Comparison of ENCODE assay signal across 34 cellular contexts in genomic region chr2:218578272-218578877, GRCh38. TPM values are rescaled to one million over a fixed set of nuclear protein-coding genes. Genes with fewer than 3 reads are reported as not detected.
DNase-seq lines count a peak whose midpoint lies in the region; ATAC-seq, FAIRE-seq and TF ChIP-seq lines count a peak whose summit lies in the region.
"Had no signal": no experiment of that assay in that cellular context is flagged by ENCODE, and none has a peak within 500 bp of the region (broad histone marks: within the 10 kb centered on the region; RNA-seq: fewer than 3 reads in every experiment).

No MANE protein-coding gene starts in this region.

- no peak overlapping the region for H2AFZ ChIP-seq in HepG2 (ENCODE audit: low read length)

- WGBS in HepG2 (ENCODE audit: low lambda C conversion rate): 98% methylated on average over 3 of the region's 3 CpGs
- WGBS in right lobe of liver (ENCODE audit: insufficient coverage, low coverage, low lambda C conversion rate, missing lambda C conversion rate): 100% methylated on average over 3 of the region's 3 CpGs

- H3K4me2 ChIP-seq in HepG2 (ENCODE audit: low read depth, low read length): no peak overlapping the region

- H3K27me3 ChIP-seq in HepG2 (ENCODE audit: control insufficient read depth in 1 of 2, insufficient read depth in 2 of 2, low read length in 2 of 2) (no peaks in the 10 kb centered on the region), right lobe of liver (no peaks in the 10 kb centered on the region), WERI-Rb-1 (ENCODE audit: insufficient read depth, low read depth, severe bottlenecking) (no peaks in the 10 kb centered on the region), iPS-20b (ENCODE audit: insufficient read depth, low read length) (no peaks in the 10 kb centered on the region)
- H3K27me3 ChIP-seq: BE2C, esophagus muscularis mucosa, neutrophil, tibial nerve had no signal

- no peak overlapping the region for H3K4me3 ChIP-seq in HepG2 (replicated peaks in 1 of 3; ENCODE audit: insufficient read depth in 1 of 3, low read depth in 2 of 3, low read length in 3 of 3)
- H3K4me3 ChIP-seq in right lobe of liver: no peak overlapping the region
- no peak overlapping the region for H3K4me3 ChIP-seq in WERI-Rb-1 (ENCODE audit: low read depth, low read length)
- peak overlapping the region; percentile 29; the same call in 1 of the 2 replicates for H3K4me3 ChIP-seq in iPS-20b (ENCODE audit: low read length)
- H3K4me3 ChIP-seq: esophagus muscularis mucosa, tibial nerve had no signal

- H3K4me3 Mint-ChIP-seq in activated naive CD4-positive, alpha-beta T cell treated with anti-CD3 and anti-CD28 coated beads, Interleukin-2, amount 10 ng/mL, durations not matched to agents 7 days and 5 days: no peak overlapping the region
- H3K4me3 Mint-ChIP-seq: activated CD4-positive, alpha-beta T cell treated with anti-CD3 and anti-CD28 coated beads, Interleukin-2, amount 10 ng/mL, durations not matched to agents 24 days and 14 days; IgD-negative memory B cell; immature natural killer cell; memory B cell had no signal

- BruUV-seq in HepG2 (replicated peaks; lab: Mats Ljungman, UMichigan): TSS peak; percentile 1

- no peak for TF ChIP-seq CTCF in HepG2 (CRISPR knock-in tag; IDR thresholded peaks at IDR 0.05)
- no peak for TF ChIP-seq CTCF in right lobe of liver (IDR thresholded peaks at IDR 0.05)
- TF ChIP-seq CTCF in WERI-Rb-1 (IDR thresholded peaks at IDR 0.05; ENCODE audit: low read depth, low read length): no peak

- H3K79me2 ChIP-seq in HepG2 (ENCODE audit: insufficient read depth, low read length): peaks cover 61% of the 10 kb centered on the region

- peaks cover 30% of the 10 kb centered on the region for H3K36me3 Mint-ChIP-seq in activated naive CD4-positive, alpha-beta T cell treated with anti-CD3 and anti-CD28 coated beads, Interleukin-2, amount 10 ng/mL, durations not matched to agents 7 days and 5 days

- POLR2A ChIA-PET in HepG2 (lab: Yijun Ruan, JAX): no interaction called here

- TF ChIP-seq POLR2A in HepG2 (IDR thresholded peaks at IDR 0.05; ENCODE audit: insufficient read depth in 1 of 2, low read depth in 2 of 2, low read length in 2 of 2) (no peak), right lobe of liver (IDR thresholded peaks at IDR 0.05) (no peak)

- no peaks in the 10 kb centered on the region for H3K27me3 Mint-ChIP-seq in activated naive CD4-positive, alpha-beta T cell treated with anti-CD3 and anti-CD28 coated beads, Interleukin-2, amount 10 ng/mL, durations not matched to agents 7 days and 5 days
- H3K27me3 Mint-ChIP-seq: activated CD4-positive, alpha-beta T cell treated with anti-CD3 and anti-CD28 coated beads, Interleukin-2, amount 10 ng/mL, durations not matched to agents 24 days and 14 days; IgD-negative memory B cell; memory B cell had no signal

- DNase-seq in HepG2 (ENCODE audit: low spot score) (no peak), right lobe of liver (no peak), WERI-Rb-1 (no peak), GM03348 (ENCODE audit: low spot score) (no peak), SHP77 treated with DMSO at 0.1 percent for 48 hours (lab: John Stamatoyannopoulos, UW) (no peak)
- no peak for DNase-seq in activated naive CD4-positive, alpha-beta T cell treated with anti-CD3 and anti-CD28 coated beads, Interleukin-2, amount 10 ng/mL, durations not matched to agents 7 days and 5 days
- DNase-seq: activated CD4-positive, alpha-beta T cell treated with anti-CD3 and anti-CD28 coated beads, Interleukin-2, amount 10 ng/mL, durations not matched to agents 24 days and 14 days; activated gamma-delta T cell treated with Interleukin-2 at 50 U/mL for 16 hours; activated T-cell treated with anti-CD3 and anti-CD28 coated beads, Interleukin-2, amount 50 U/mL, for 1 hour; BE2C; dermis blood vessel endothelial cell; DMS153; foreskin fibroblast; immature natural killer cell; NCI-H1092; NCI-H1694 treated with DMSO at 0.1 percent for 48 hours; NCI-H446 treated with DMSO at 0.1 percent for 48 hours; NCI-H774; posterior cingulate gyrus; SIG-M5; stimulated activated CD4-positive, alpha-beta T cell treated with anti-CD3 and anti-CD28 coated beads, Interleukin-12 subunit alpha, Interleukin-12 subunit beta, amount 100 ng/mL, for 4 hours; stimulated activated CD4-positive, alpha-beta T cell treated with anti-CD3 and anti-CD28 coated beads, Interleukin-4, amount 100 ng/mL, for 1 hour; T1000 had no signal

- no peaks in the 10 kb centered on the region for H3K9me3 Mint-ChIP-seq in activated naive CD4-positive, alpha-beta T cell treated with anti-CD3 and anti-CD28 coated beads, Interleukin-2, amount 10 ng/mL, durations not matched to agents 7 days and 5 days
- H3K9me3 Mint-ChIP-seq: activated CD4-positive, alpha-beta T cell treated with anti-CD3 and anti-CD28 coated beads, Interleukin-2, amount 10 ng/mL, durations not matched to agents 24 days and 14 days; IgD-negative memory B cell; immature natural killer cell; memory B cell had no signal

- H3K36me3 ChIP-seq in HepG2 (replicated peaks in 1 of 2; ENCODE audit: control insufficient read depth in 1 of 2, insufficient read depth in 2 of 2, low read length in 2 of 2): peaks cover 15 to 51% of the 10 kb centered on the region in 2 experiments
- peaks cover 0 to 47% (median 6%) of the 10 kb centered on the region in 4 donors for H3K36me3 ChIP-seq in right lobe of liver
- H3K36me3 ChIP-seq in WERI-Rb-1: peaks cover 58% of the 10 kb centered on the region
- peaks cover 61% of the 10 kb centered on the region for H3K36me3 ChIP-seq in iPS-20b (ENCODE audit: insufficient read depth, low read depth, low read length)

- H3K4me1 ChIP-seq in HepG2 (ENCODE audit: insufficient read depth, low read length) (no peaks in the 10 kb centered on the region), right lobe of liver (peaks cover 0 to 6% (median 0%) of the 10 kb centered on the region in 4 donors), iPS-20b (ENCODE audit: insufficient read depth, low read length) (peaks cover 21% of the 10 kb centered on the region)
- H3K4me1 ChIP-seq: BE2C had no signal

- no peak overlapping the region for H3K27ac Mint-ChIP-seq in activated naive CD4-positive, alpha-beta T cell treated with anti-CD3 and anti-CD28 coated beads, Interleukin-2, amount 10 ng/mL, durations not matched to agents 7 days and 5 days
- H3K27ac Mint-ChIP-seq: IgD-negative memory B cell, memory B cell had no signal

- H3K27ac ChIP-seq in HepG2 (ENCODE audit: extremely low read length, insufficient read depth, low read length) (no peak overlapping the region), right lobe of liver (no peak overlapping the region), WERI-Rb-1 (peak overlapping the region; percentile 5), iPS-20b (ENCODE audit: low read length) (no peak overlapping the region)
- H3K27ac ChIP-seq: neutrophil, tibial nerve, VCaP had no signal

- H4K20me1 ChIP-seq in HepG2 (ENCODE audit: insufficient read depth, low read length): peaks cover 9% of the 10 kb centered on the region; the same call in 1 of the 2 replicates

- CTCF ChIA-PET in HepG2 (lab: Yijun Ruan, JAX; ENCODE audit: low intra/inter-chr PET ratio, low total read pairs): no interaction called here
- CTCF ChIA-PET in activated naive CD4-positive, alpha-beta T cell treated with anti-CD3 and anti-CD28 coated beads, Interleukin-2, amount 10 ng/mL, durations not matched to agents 7 days and 5 days (lab: Charles Lee): no interaction called here

- no peak for TF ChIP-seq RAD21 in HepG2 (CRISPR knock-in tag; IDR thresholded peaks at IDR 0.05)

- H3K9me3 ChIP-seq in HepG2 (ENCODE audit: low read length) (no peaks in the 10 kb centered on the region), right lobe of liver (no peaks in the 10 kb centered on the region), WERI-Rb-1 (ENCODE audit: severe bottlenecking) (no peaks in the 10 kb centered on the region), iPS-20b (ENCODE audit: insufficient read depth, low read depth, low read length) (no peaks in the 10 kb centered on the region)
- H3K9me3 ChIP-seq: BE2C, esophagus muscularis mucosa, neutrophil, tibial nerve had no signal

- TF ChIP-seq EP300 in HepG2 (IDR thresholded peaks at IDR 0.05; ENCODE audit: low read depth in 2 of 2, low read length in 2 of 2) (no peak), HepG2 (CRISPR knock-in tag; IDR thresholded peaks at IDR 0.05; ENCODE audit: borderline replicate concordance) (no peak)

- intact Hi-C loops in HepG2 (cut with micrococcal nuclease; ENCODE audit: unreplicated experiment): no loop called here
- intact Hi-C loops in right lobe of liver (cut with DNase I): no loop called here

- FAIRE-seq in HepG2 (lab: Jason Lieb, UNC): no peak
- FAIRE-seq: endometrium, GM12892 had no signal

- H3K4me1 Mint-ChIP-seq in activated naive CD4-positive, alpha-beta T cell treated with anti-CD3 and anti-CD28 coated beads, Interleukin-2, amount 10 ng/mL, durations not matched to agents 7 days and 5 days: peaks cover 35% of the 10 kb centered on the region

- in situ Hi-C loops in HepG2 (cut with HindIII; ENCODE audit: extremely low pct_ligation_motif_present, low pct_unique_long_range_greater_than_20kb): no loop called here

- ATAC-seq in HepG2 (no peak), right lobe of liver (no peak)
- ATAC-seq: Panc1, sciatic nerve had no signal

- H3K9ac ChIP-seq in HepG2 (ENCODE audit: insufficient read depth, low read depth, low read length) (no peak overlapping the region), iPS-20b (ENCODE audit: low read depth, low read length) (peak overlapping the region; percentile 25; the same call in 1 of the 2 replicates)

RNA-seq across cellular contexts. Expression of gene CNOT9, which starts 9.7 kb away (rescaled TPM):
- total RNA-seq in HepG2 (2016; rRNA removed; fragmentation: Illumina TruSeq; extraction: Trizol): 92.4 and 101 TPM in 2 replicates
- 20.1 and 22.8 TPM in 2 replicates for total RNA-seq in HepG2 (2016; cell fraction: cytosol; rRNA removed; fragmentation: Illumina TruSeq; extraction: Trizol; ENCODE audit: low read depth)
- total RNA-seq in HepG2 (2016; cell fraction: insoluble cytoplasmic fraction; rRNA removed; fragmentation: Illumina TruSeq; extraction: Trizol): 90.5 and 108 TPM in 2 replicates
- total RNA-seq in HepG2 (2016; cell fraction: membrane; rRNA removed; fragmentation: Illumina TruSeq; extraction: Trizol): 62.2 and 62.5 TPM in 2 replicates
- 88.2 and 95.4 TPM in 2 replicates for total RNA-seq in HepG2 (2016; cell fraction: nucleus; rRNA removed; fragmentation: Illumina TruSeq; extraction: Trizol)
- 71.0 and 82.6 TPM in 2 replicates for polyA plus RNA-seq in HepG2 (2011; rRNA removed)
- polyA plus RNA-seq in HepG2 (2011; cell fraction: cytosol; rRNA removed): 49.8 and 55.3 TPM in 2 replicates
- polyA plus RNA-seq in HepG2 (2011; cell fraction: nucleus; rRNA removed): 87.2 and 87.7 TPM in 2 replicates
- 33.2 and 42.6 TPM in 2 replicates for polyA plus RNA-seq in HepG2 (2012)
- polyA plus RNA-seq in HepG2 (2016; cell fraction: cytosol; fragmentation: Illumina TruSeq; extraction: Trizol; ENCODE audit: low read depth): 11.3 and 14.7 TPM in 2 replicates
- polyA plus RNA-seq in HepG2 (2016; cell fraction: insoluble cytoplasmic fraction; fragmentation: Illumina TruSeq; extraction: Trizol; ENCODE audit: low read depth): 92.0 and 94.6 TPM in 2 replicates
- 34.0 and 37.1 TPM in 2 replicates for polyA plus RNA-seq in HepG2 (2016; cell fraction: membrane; fragmentation: Illumina TruSeq; extraction: Trizol; ENCODE audit: low read depth)
- polyA plus RNA-seq in HepG2 (2016; cell fraction: nucleus; fragmentation: Illumina TruSeq; extraction: Trizol; ENCODE audit: insufficient read depth, low read depth): 131 TPM in 2 replicates
- 120 and 128 TPM in 2 replicates for polyA minus RNA-seq in HepG2 (2011; rRNA and poly(A)+ RNA removed; ENCODE audit: low replicate concordance)
- 63.2 and 66.3 TPM in 2 replicates for polyA minus RNA-seq in HepG2 (2011; cell fraction: cytosol; rRNA and poly(A)+ RNA removed)
- 109 and 117 TPM in 2 replicates for polyA minus RNA-seq in HepG2 (2011; cell fraction: nucleus; rRNA and poly(A)+ RNA removed)
- total RNA-seq in right lobe of liver: 10 to 100 TPM; 11.8 to 39.3 (median 19.2) TPM

RNA-seq across cellular contexts. Expression of gene USP37, which starts 10.2 kb away (rescaled TPM):
- total RNA-seq in HepG2 (2016; rRNA removed; fragmentation: Illumina TruSeq; extraction: Trizol): 30.6 and 36.2 TPM in 2 replicates
- total RNA-seq in HepG2 (2016; cell fraction: cytosol; rRNA removed; fragmentation: Illumina TruSeq; extraction: Trizol; ENCODE audit: low read depth): 20.5 and 21.3 TPM in 2 replicates
- 28.6 and 34.8 TPM in 2 replicates for total RNA-seq in HepG2 (2016; cell fraction: insoluble cytoplasmic fraction; rRNA removed; fragmentation: Illumina TruSeq; extraction: Trizol)
- 15.4 and 17.1 TPM in 2 replicates for total RNA-seq in HepG2 (2016; cell fraction: membrane; rRNA removed; fragmentation: Illumina TruSeq; extraction: Trizol)
- 31.4 and 32.1 TPM in 2 replicates for total RNA-seq in HepG2 (2016; cell fraction: nucleus; rRNA removed; fragmentation: Illumina TruSeq; extraction: Trizol)
- 6.5 and 6.6 TPM in 2 replicates for polyA plus RNA-seq in HepG2 (2011; rRNA removed)
- 2.2 and 3.7 TPM in 2 replicates for polyA plus RNA-seq in HepG2 (2011; cell fraction: cytosol; rRNA removed)
- 5.9 and 6.5 TPM in 2 replicates for polyA plus RNA-seq in HepG2 (2011; cell fraction: nucleus; rRNA removed)
- polyA plus RNA-seq in HepG2 (2012): 8.9 and 9.8 TPM in 2 replicates
- 1.3 and 1.9 TPM in 2 replicates for polyA plus RNA-seq in HepG2 (2016; cell fraction: cytosol; fragmentation: Illumina TruSeq; extraction: Trizol; ENCODE audit: low read depth)
- polyA plus RNA-seq in HepG2 (2016; cell fraction: insoluble cytoplasmic fraction; fragmentation: Illumina TruSeq; extraction: Trizol; ENCODE audit: low read depth): 11.5 and 12.3 TPM in 2 replicates
- polyA plus RNA-seq in HepG2 (2016; cell fraction: membrane; fragmentation: Illumina TruSeq; extraction: Trizol; ENCODE audit: low read depth): 2.8 and 2.9 TPM in 2 replicates
- polyA plus RNA-seq in HepG2 (2016; cell fraction: nucleus; fragmentation: Illumina TruSeq; extraction: Trizol; ENCODE audit: insufficient read depth, low read depth): 18.1 and 19.2 TPM in 2 replicates
- polyA minus RNA-seq in HepG2 (2011; rRNA and poly(A)+ RNA removed; ENCODE audit: low replicate concordance): 9.1 and 9.8 TPM in 2 replicates
- 18.1 and 20.4 TPM in 2 replicates for polyA minus RNA-seq in HepG2 (2011; cell fraction: cytosol; rRNA and poly(A)+ RNA removed)
- polyA minus RNA-seq in HepG2 (2011; cell fraction: nucleus; rRNA and poly(A)+ RNA removed): 43.1 and 55.2 TPM in 2 replicates
- 1 to 10 TPM; 4.8 to 8.9 (median 6.7) TPM for total RNA-seq in right lobe of liver

RNA-seq across cellular contexts. Expression of gene PLCD4, which starts 29.3 kb away (rescaled TPM):
- total RNA-seq in HepG2 (2016; rRNA removed; fragmentation: Illumina TruSeq; extraction: Trizol): not detected in 2 replicates
- not detected in 2 replicates for total RNA-seq in HepG2 (2016; cell fraction: cytosol; rRNA removed; fragmentation: Illumina TruSeq; extraction: Trizol; ENCODE audit: low read depth)
- total RNA-seq in HepG2 (2016; cell fraction: insoluble cytoplasmic fraction; rRNA removed; fragmentation: Illumina TruSeq; extraction: Trizol): not detected in 2 replicates
- not detected in 2 replicates for total RNA-seq in HepG2 (2016; cell fraction: membrane; rRNA removed; fragmentation: Illumina TruSeq; extraction: Trizol)
- not detected in 2 replicates for total RNA-seq in HepG2 (2016; cell fraction: nucleus; rRNA removed; fragmentation: Illumina TruSeq; extraction: Trizol)
- 0.05 and 0.26 TPM in 2 replicates for polyA plus RNA-seq in HepG2 (2011; rRNA removed)
- polyA plus RNA-seq in HepG2 (2011; cell fraction: cytosol; rRNA removed): not detected in 2 replicates
- polyA plus RNA-seq in HepG2 (2011; cell fraction: nucleus; rRNA removed): 0.08 and 0.09 TPM in 2 replicates
- 1.3 and 1.5 TPM in 2 replicates for polyA plus RNA-seq in HepG2 (2012)
- not detected in 2 replicates for polyA plus RNA-seq in HepG2 (2016; cell fraction: cytosol; fragmentation: Illumina TruSeq; extraction: Trizol; ENCODE audit: low read depth)
- polyA plus RNA-seq in HepG2 (2016; cell fraction: insoluble cytoplasmic fraction; fragmentation: Illumina TruSeq; extraction: Trizol; ENCODE audit: low read depth): not detected in 2 replicates
- not detected in 2 replicates for polyA plus RNA-seq in HepG2 (2016; cell fraction: membrane; fragmentation: Illumina TruSeq; extraction: Trizol; ENCODE audit: low read depth)
- polyA plus RNA-seq in HepG2 (2016; cell fraction: nucleus; fragmentation: Illumina TruSeq; extraction: Trizol; ENCODE audit: insufficient read depth, low read depth): not detected in 2 replicates
- 2.5 TPM in 1 of 2 replicates, not detected in the other for polyA minus RNA-seq in HepG2 (2011; rRNA and poly(A)+ RNA removed; ENCODE audit: low replicate concordance)
- not detected in 2 replicates for polyA minus RNA-seq in HepG2 (2011; cell fraction: cytosol; rRNA and poly(A)+ RNA removed)
- not detected in 2 replicates for polyA minus RNA-seq in HepG2 (2011; cell fraction: nucleus; rRNA and poly(A)+ RNA removed)
- under 1 TPM; 0.31 to 0.95 (median 0.56) TPM for total RNA-seq in right lobe of liver
